In genomic region chr1:47931395-47931794, GRCh38 we compare ENCODE assay signal across 1 cellular context.
TF ChIP-seq lines count a peak whose summit lies in the region.

No MANE protein-coding gene starts in this region.

TF ChIP-seq in SK-N-SH treated with all-trans-retinoic acid at 6 μM for 48 hours, 23 proteins besides CTCF, POLR2A, EP300 and RAD21 (continued from another document):
- TF ChIP-seq CSDC2 (CRISPR knock-in tag; IDR thresholded peaks at IDR 0.05) (no peak), CREB5 (CRISPR knock-in tag; IDR thresholded peaks at IDR 0.05; ENCODE audit: low read depth) (no peak), OSR1 (CRISPR knock-in tag; IDR thresholded peaks at IDR 0.05) (no peak), ZNF70 (CRISPR knock-in tag; IDR thresholded peaks at IDR 0.05) (no peak), POU6F1 (CRISPR knock-in tag; IDR thresholded peaks at IDR 0.05; ENCODE audit: borderline replicate concordance, low read depth) (no peak), BACH2 (CRISPR knock-in tag; IDR thresholded peaks at IDR 0.05; ENCODE audit: borderline replicate concordance) (no peak), SNAI2 (CRISPR knock-in tag; IDR thresholded peaks at IDR 0.05) (no peak), ZNF565 (CRISPR knock-in tag; conservative IDR thresholded peaks at IDR 0.05; ENCODE audit: low read depth) (no peak), ESRRG (CRISPR knock-in tag; IDR thresholded peaks at IDR 0.05) (no peak), CSRNP3 (CRISPR knock-in tag; IDR thresholded peaks at IDR 0.05) (no peak)
TF ChIP-seq in SK-N-SH treated with all-trans-retinoic acid at 6 μM for 48 hours: peak in this region for 0.
